In genomic region chr7:28705350-28705749, GRCh38 we compare ENCODE assay signal across 12 cellular contexts.
A peak's percentile ranks its signal among the peaks of the same experiment; 100 is the strongest.
DNase-seq lines count a peak whose midpoint lies in the region; ATAC-seq, FAIRE-seq and TF ChIP-seq lines count a peak whose summit lies in the region.
"Had no signal": no experiment of that assay in that cellular context is flagged by ENCODE, and none has a peak within 500 bp of the region (broad histone marks: within the 10 kb centered on the region; RNA-seq: fewer than 3 reads in every experiment).

No MANE protein-coding gene starts in this region.

- H3K36me3 Mint-ChIP-seq in stimulated activated naive B cell treated with anti-CD40 and anti-IgM and Interleukin-4, amounts not matched to agents 10 μg/mL and 1 μg/mL and 100 μg/mL, for 72 hours: peaks cover 5 to 7% of the 10 kb centered on the region in 2 donors

- peaks cover 12 to 29% of the 10 kb centered on the region in 2 donors for H3K4me1 Mint-ChIP-seq in stimulated activated naive B cell treated with anti-CD40 and anti-IgM and Interleukin-4, amounts not matched to agents 10 μg/mL and 1 μg/mL and 100 μg/mL, for 72 hours
- H3K4me1 Mint-ChIP-seq: activated CD4-positive, alpha-beta T cell treated with anti-CD3 and anti-CD28 coated beads for 36 hours had no signal

- H3K4me3 Mint-ChIP-seq in stimulated activated naive B cell treated with anti-CD40 and anti-IgM and Interleukin-4, amounts not matched to agents 10 μg/mL and 1 μg/mL and 100 μg/mL, for 72 hours: peak overlapping the region in 1 of 2 donors; percentile 25
- H3K4me3 Mint-ChIP-seq: activated CD4-positive, alpha-beta T cell treated with anti-CD3 and anti-CD28 coated beads for 36 hours had no signal

- TF ChIP-seq CTCF in D721Med (IDR thresholded peaks at IDR 0.05; ENCODE audit: insufficient read depth, missing control alignments): no peak

- peak overlapping the region; percentile 47 for H3K27ac Mint-ChIP-seq in stimulated activated naive B cell treated with anti-CD40 and anti-IgM and Interleukin-4, amounts not matched to agents 10 μg/mL and 1 μg/mL and 100 μg/mL, for 72 hours
- H3K27ac Mint-ChIP-seq: activated CD4-positive, alpha-beta T cell treated with anti-CD3 and anti-CD28 coated beads for 36 hours had no signal

- FAIRE-seq in D721Med (lab: Jason Lieb, UNC): no peak
- FAIRE-seq: islet of Langerhans, K562 had no signal

- H3K9me3 Mint-ChIP-seq in stimulated activated naive B cell treated with anti-CD40 and anti-IgM and Interleukin-4, amounts not matched to agents 10 μg/mL and 1 μg/mL and 100 μg/mL, for 72 hours: peaks cover 8 to 9% of the 10 kb centered on the region in 2 donors

- DNase-seq in stimulated activated naive B cell treated with anti-CD40 and anti-IgM and Interleukin-4, amounts not matched to agents 10 μg/mL and 1 μg/mL and 100 μg/mL, for 72 hours: peak; percentile 17
- DNase-seq in activated CD4-positive, alpha-beta T cell treated with anti-CD3 and anti-CD28 coated beads for 1 hour: no peak
- DNase-seq in AML-193 (lab: John Stamatoyannopoulos, UW) (no peak), D721Med (ENCODE audit: insufficient read length, low spot score) (no peak)
- DNase-seq: activated CD4-positive, alpha-beta T cell treated with anti-CD3 and anti-CD28 coated beads for 36 hours; activated effector memory CD4-positive, alpha-beta T cell treated with anti-CD3 and anti-CD28 coated beads, Interleukin-2, amount 50 U/mL, for 16 hours; SHP77 had no signal

- H3K27me3 Mint-ChIP-seq in stimulated activated naive B cell treated with anti-CD40 and anti-IgM and Interleukin-4, amounts not matched to agents 10 μg/mL and 1 μg/mL and 100 μg/mL, for 72 hours: peaks cover 11 to 20% of the 10 kb centered on the region in 2 donors

- peak; percentile 96 for ATAC-seq in GM18907 (IDR thresholded peaks at IDR 0.05; ENCODE audit: unreplicated experiment)
- ATAC-seq in GM21825 (IDR thresholded peaks at IDR 0.05; ENCODE audit: unreplicated experiment): peak; percentile 77
- peak; percentile 85 for ATAC-seq in HG03196 (IDR thresholded peaks at IDR 0.05; ENCODE audit: unreplicated experiment)
- ATAC-seq in stimulated activated naive B cell treated with anti-CD40 and anti-IgM and Interleukin-4, amounts not matched to agents 10 μg/mL and 1 μg/mL and 100 μg/mL, for 72 hours (replicated peaks): peak; percentile 98 to 99
- ATAC-seq: activated CD4-positive, alpha-beta T cell treated with anti-CD3 and anti-CD28 coated beads for 36 hours; K562 had no signal
